18 cellular contexts compared by ENCODE assay signal in the genomic region with DNA sequence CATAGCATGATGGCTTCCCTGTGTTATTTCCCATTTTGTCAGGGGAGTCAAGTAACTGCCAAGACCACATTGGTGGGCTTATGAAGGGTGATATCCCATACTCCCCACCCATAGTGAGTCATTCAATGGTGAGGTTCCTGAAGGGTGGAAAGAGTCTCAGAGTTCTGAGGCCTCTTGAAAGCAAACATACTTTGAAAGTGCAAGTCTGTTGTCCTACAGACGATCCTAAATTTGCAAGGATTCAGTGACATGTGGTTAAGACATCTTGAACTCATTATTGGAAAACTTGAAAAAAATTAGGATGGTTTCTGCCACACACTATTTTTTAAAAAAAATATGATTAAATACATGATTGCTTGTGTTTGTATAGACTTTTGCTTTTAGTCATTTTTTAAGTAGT.
"Had no signal": no experiment of that assay in that cellular context is flagged by ENCODE, and none has a peak within 500 bp of the region (broad histone marks: within the 10 kb centered on the region; RNA-seq: fewer than 3 reads in every experiment).

No MANE protein-coding gene starts in this region.

- H3K27me3 ChIP-seq: sigmoid colon had no signal

- DNase-seq: activated CD4-positive, alpha-beta memory T cell treated with anti-CD3 and anti-CD28 coated beads, Interleukin-2, amount 10 ng/mL, durations not matched to agents 7 days and 5 days; activated CD4-positive, alpha-beta T cell treated with anti-CD3 and anti-CD28 coated beads for 48 hours; activated CD4-positive, CD25-positive, alpha-beta regulatory T cell; activated naive CD4-positive, alpha-beta T cell; activated naive CD8-positive, alpha-beta T cell treated with anti-CD3 and anti-CD28 coated beads for 36 hours; activated T-cell treated with anti-CD3 and anti-CD28 coated beads, Interleukin-2, amount 50 U/mL, for 1 hour; amygdala; central memory CD4-positive, alpha-beta T cell; endodermal cell; hippocampal formation; left cardiac atrium; mesenchymal stem cell; naive thymus-derived CD8-positive, alpha-beta T cell; sigmoid colon; stimulated activated CD4-positive, alpha-beta T cell treated with anti-CD3 and anti-CD28 coated beads, Interleukin-4, amount 100 ng/mL, for 4 hours; T1000 had no signal

- H3K9me3 ChIP-seq: sigmoid colon had no signal

- H3K4me3 ChIP-seq: sigmoid colon had no signal

- H3K4me1 ChIP-seq: sigmoid colon had no signal

- ATAC-seq: activated T-helper 17 cell treated with anti-CD3 and anti-CD28 coated beads, Interleukin-2, amount 50 U/mL, for 72 hours; left cardiac atrium; naive thymus-derived CD8-positive, alpha-beta T cell; stimulated activated memory B cell treated with anti-CD40 and anti-IgM and Interleukin-4, amounts not matched to agents 10 μg/mL and 1 μg/mL and 100 μg/mL, for 72 hours had no signal

- H3K36me3 ChIP-seq: sigmoid colon had no signal
